ENCODE assay signal across 13 cellular contexts in the genomic region with DNA sequence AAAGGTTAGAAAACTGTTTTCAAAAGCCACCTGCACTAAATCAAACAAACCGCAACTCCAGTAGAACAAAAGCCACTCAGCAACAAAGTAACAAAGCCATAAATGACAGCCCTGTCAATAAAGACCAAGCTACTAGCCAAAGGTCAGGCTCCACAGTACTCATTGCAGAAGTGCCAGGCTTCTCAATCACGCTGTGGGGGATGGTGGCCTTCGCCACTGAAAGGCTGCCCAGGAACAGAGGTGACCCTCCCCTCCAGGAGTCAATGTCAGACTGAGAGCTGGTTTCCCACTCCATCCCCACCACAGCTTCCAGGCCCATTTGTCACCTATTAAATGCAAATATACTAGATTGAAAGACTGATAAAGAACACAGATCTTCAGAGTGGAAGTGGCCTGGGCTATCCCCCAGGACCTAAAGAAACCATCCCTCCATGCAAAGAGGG. TPM values are rescaled to one million over a fixed set of nuclear protein-coding genes. Genes with fewer than 3 reads are reported as not detected.
DNase-seq lines count a peak whose midpoint lies in the region; ATAC-seq, FAIRE-seq and TF ChIP-seq lines count a peak whose summit lies in the region.
"Had no signal": no experiment of that assay in that cellular context is flagged by ENCODE, and none has a peak within 500 bp of the region (broad histone marks: within the 10 kb centered on the region; RNA-seq: fewer than 3 reads in every experiment).

No MANE protein-coding gene starts in this region.

- peaks cover 82% of the 10 kb centered on the region for H4K20me1 ChIP-seq in IMR-90 (ENCODE audit: insufficient read depth, low read length)

- H3K4me3 ChIP-seq in IMR-90 (ENCODE audit: insufficient read depth, low read depth, low read length) = no peak overlapping the region
- no peak overlapping the region for H3K4me3 ChIP-seq in left lung
- H3K4me3 ChIP-seq: sigmoid colon, uterus had no signal

- H3K27me3 ChIP-seq in IMR-90 (ENCODE audit: control insufficient read depth, insufficient read depth, low read length) (no peaks in the 10 kb centered on the region), left lung (peaks cover 0 to 23% of the 10 kb centered on the region in 2 donors)
- H3K27me3 ChIP-seq: uterus had no signal

- WGBS in IMR-90 (ENCODE audit: extremely low coverage in 2 of 2, insufficient read length in 1 of 2), 2 experiments = no CpG with 5 or more reads among the region's 3 CpGs

- POLR2A ChIA-PET in IMR-90 (lab: Charles Lee; ENCODE audit: unreplicated experiment) = interaction anchor here (0.7 kb wide), 1 partner anchor 10 kb away, joined by 11 read pairs; no protein-coding TSS in a partner anchor

- H3K4ac ChIP-seq in IMR-90 (ENCODE audit: low read depth, low read length) = peak overlapping the region; percentile 39; the same call in 1 of the 2 replicates

- H4K5ac ChIP-seq in IMR-90 (ENCODE audit: low read depth, low read length) = no peak overlapping the region; the same call in 1 of the 2 replicates

- H3K4me1 ChIP-seq in IMR-90 (ENCODE audit: control insufficient read depth, insufficient read depth, low read length) (peaks cover 21% of the 10 kb centered on the region), left lung (peaks cover 16 to 22% of the 10 kb centered on the region in 2 donors)

- dilution Hi-C loops in IMR-90 (cut with HindIII; ENCODE audit: low sequenced_read_pairs, unreplicated experiment) = no loop called here

- H3K27ac ChIP-seq in 22Rv1 (peak overlapping the region; percentile 66), IMR-90 (ENCODE audit: insufficient read depth, low read length) (peak overlapping the region; percentile 62), left lung (no peak overlapping the region)
- H3K27ac ChIP-seq: sigmoid colon, uterus had no signal

- H3K18ac ChIP-seq in IMR-90 (ENCODE audit: low read depth, low read length) = peak overlapping the region; percentile 25; the same call in 1 of the 2 replicates

- no peak overlapping the region; the same call in 2 of the 3 replicates for H2BK15ac ChIP-seq in IMR-90 (ENCODE audit: low read depth, low read length)

- CTCF ChIA-PET in IMR-90 (lab: Yijun Ruan, JAX) = interaction anchor here (0.6 kb wide), 1 partner anchor 103 kb away, joined by 3 read pairs; no protein-coding TSS in a partner anchor

- no peak overlapping the region for H2BK20ac ChIP-seq in IMR-90 (ENCODE audit: low read depth, low read length)

- ATAC-seq in IMR-90 (ENCODE audit: low read depth) (no peak), left lung (peak; percentile 61), HG02571 (IDR thresholded peaks at IDR 0.05; ENCODE audit: unreplicated experiment) (no peak)

- peak overlapping the region in 1 of 2 experiments; percentile 17; a peak in 1 of 4 replicates for H4K8ac ChIP-seq in IMR-90 (ENCODE audit: low read depth in 2 of 2, low read length in 2 of 2)

- peak overlapping the region; percentile 55 for H3K14ac ChIP-seq in IMR-90 (replicated peaks; ENCODE audit: low read depth, low read length)

- peak overlapping the region; percentile 35; the same call in 1 of the 2 replicates for H2AK5ac ChIP-seq in IMR-90 (ENCODE audit: low read depth, low read length)

- no peak overlapping the region for H3K9ac ChIP-seq in IMR-90 (ENCODE audit: low read depth, low read length)

- H4K91ac ChIP-seq in IMR-90 (ENCODE audit: insufficient read depth, low read depth, low read length) = 0 out of 2 replicates have a peak overlapping the region, but pooled peaks have one; percentile 18

- H3K36me3 ChIP-seq in IMR-90 (ENCODE audit: control insufficient read depth, insufficient read depth, low read length) (no peaks in the 10 kb centered on the region), left lung (no peaks in the 10 kb centered on the region)
- H3K36me3 ChIP-seq: sigmoid colon, uterus had no signal

- TF ChIP-seq CTCF in 22Rv1 (IDR thresholded peaks at IDR 0.05) (no peak), IMR-90 (conservative IDR thresholded peaks at IDR 0.05; ENCODE audit: low read depth, low read length) (no peak), left lung (IDR thresholded peaks at IDR 0.05) (no peak)

- H2AK9ac ChIP-seq in IMR-90 (replicated peaks; ENCODE audit: low read depth, low read length, poor library complexity) = peak overlapping the region; percentile 43

- H3K79me1 ChIP-seq in IMR-90 (ENCODE audit: low read depth in 1 of 2, low read length in 2 of 2) = peaks cover 0 to 58% of the 10 kb centered on the region in 2 experiments; a peak in 2 of 4 replicates

- no peak for FAIRE-seq in H54 (lab: Jason Lieb, UNC)

- H3K9me1 ChIP-seq in IMR-90 (ENCODE audit: insufficient read depth, low read length) = peaks cover 30% of the 10 kb centered on the region

- BruUV-seq in IMR-90 (replicated peaks; lab: Mats Ljungman, UMichigan) = no TSS peak

- H2BK5ac ChIP-seq in IMR-90 (ENCODE audit: low read depth, low read length, poor library complexity, severe bottlenecking) = peak overlapping the region; percentile 56

- TF ChIP-seq POLR2A in IMR-90 (IDR thresholded peaks at IDR 0.05; ENCODE audit: low read depth, low read length) (no peak), H54 (IDR thresholded peaks at IDR 0.05; ENCODE audit: low read depth, low read length) (no peak)

- peak overlapping the region; percentile 37; the same call in 1 of the 2 replicates for H3K23ac ChIP-seq in IMR-90 (ENCODE audit: low read depth, low read length)

- peak overlapping the region; percentile 38; the same call in 1 of the 2 replicates for H3K4me2 ChIP-seq in IMR-90 (ENCODE audit: low read depth, low read length)

- no peak for TF ChIP-seq RAD21 in IMR-90 (IDR thresholded peaks at IDR 0.05; ENCODE audit: low read length)

- H3K9me3 ChIP-seq in IMR-90 (ENCODE audit: control insufficient read depth, insufficient read depth, low read length) = no peaks in the 10 kb centered on the region
- H3K9me3 ChIP-seq in left lung = no peaks in the 10 kb centered on the region
- H3K9me3 ChIP-seq: sigmoid colon, uterus had no signal

- intact Hi-C loops in IMR-90 (cut with micrococcal nuclease) = no loop called here
- intact Hi-C loops in left lung (cut with DNase I) = no loop called here

- DNase-seq in IMR-90 = no peak
- DNase-seq in NCI-H510A treated with DMSO at 0.1 percent for 48 hours (lab: John Stamatoyannopoulos, UW) = peak; percentile 98
- DNase-seq in left lung = peak in 1 of 2 donors; percentile 47
- DNase-seq in occipital lobe (lab: John Stamatoyannopoulos, UW) = no peak
- no peak for DNase-seq in NCI-H446 (lab: John Stamatoyannopoulos, UW)
- DNase-seq in H54 (ENCODE audit: insufficient read length, low spot score) = no peak
- DNase-seq: activated naive CD8-positive, alpha-beta T cell treated with anti-CD3 and anti-CD28 coated beads, Interleukin-2, amount 10 ng/mL, durations not matched to agents 7 days and 5 days; H9; NCI-H1436; sigmoid colon; uterus had no signal

- in situ Hi-C loops in IMR-90 (cut with MboI; ENCODE audit: low sequenced_read_pairs) = no loop called here

- H3K56ac ChIP-seq in IMR-90 (ENCODE audit: extremely low read depth, insufficient read depth, low read length) = no peak overlapping the region

- no peak overlapping the region for H2AFZ ChIP-seq in IMR-90 (replicated peaks; ENCODE audit: low read length, poor library complexity)

- 0 out of 2 replicates have a peak overlapping the region, but pooled peaks have one; percentile 39 for H2BK120ac ChIP-seq in IMR-90 (ENCODE audit: low read depth, low read length)

TF ChIP-seq in IMR-90, 13 proteins besides CTCF, POLR2A, EP300 and RAD21:
- no peak for TF ChIP-seq CHD1 (IDR thresholded peaks at IDR 0.05; ENCODE audit: low read depth, low read length)
- TF ChIP-seq, protein P1, sequence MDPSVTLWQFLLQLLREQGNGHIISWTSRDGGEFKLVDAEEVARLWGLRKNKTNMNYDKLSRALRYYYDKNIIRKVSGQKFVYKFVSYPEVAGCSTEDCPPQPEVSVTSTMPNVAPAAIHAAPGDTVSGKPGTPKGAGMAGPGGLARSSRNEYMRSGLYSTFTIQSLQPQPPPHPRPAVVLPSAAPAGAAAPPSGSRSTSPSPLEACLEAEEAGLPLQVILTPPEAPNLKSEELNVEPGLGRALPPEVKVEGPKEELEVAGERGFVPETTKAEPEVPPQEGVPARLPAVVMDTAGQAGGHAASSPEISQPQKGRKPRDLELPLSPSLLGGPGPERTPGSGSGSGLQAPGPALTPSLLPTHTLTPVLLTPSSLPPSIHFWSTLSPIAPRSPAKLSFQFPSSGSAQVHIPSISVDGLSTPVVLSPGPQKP (IDR thresholded peaks at IDR 0.05; ENCODE audit: borderline replicate concordance, low read depth, low read length) = no peak
- TF ChIP-seq RCOR1 (IDR thresholded peaks at IDR 0.05; ENCODE audit: insufficient replicate concordance, low read length) = no peak
- no peak for TF ChIP-seq SMC3 (IDR thresholded peaks at IDR 0.05; ENCODE audit: low read depth, low read length)

RNA-seq across cellular contexts. Expression of a gene that starts 5.9 kb away (rescaled TPM):
- 136 and 170 TPM in 2 replicates for total RNA-seq in IMR-90 (2012; rRNA removed)
- polyA plus RNA-seq in IMR-90 (2012; rRNA removed) = 57.7 and 64.3 TPM in 2 replicates
- polyA plus RNA-seq in IMR-90 (2012; cell fraction: cytosol; rRNA removed) = 23.4 and 27.5 TPM in 2 replicates
- polyA plus RNA-seq in IMR-90 (2012; cell fraction: nucleus; rRNA removed; ENCODE audit: low replicate concordance) = 31.8 and 116 TPM in 2 replicates
- 10 to 100 TPM; 24.0 to 26.6 TPM for total RNA-seq in left lung
- 2.5 TPM for total RNA-seq in occipital lobe

Comparison
In these comparisons a context has a peak if more than half of its experiments do, and no peak if none do; other contexts are left out.
1. H3K27ac ChIP-seq: peak in 22Rv1 (single experiment) and IMR-90 (single experiment); none in left lung (0 of 2).